8 cellular contexts compared by ENCODE assay signal in genomic region chr5:39073759-39074008, GRCh38. TPM values are rescaled to one million over a fixed set of nuclear protein-coding genes. Genes with fewer than 3 reads are reported as not detected.
DNase-seq lines count a peak whose midpoint lies in the region; ATAC-seq, FAIRE-seq and TF ChIP-seq lines count a peak whose summit lies in the region.

No MANE protein-coding gene starts in this region.

- no peaks in the 10 kb centered on the region for H3K27me3 Mint-ChIP-seq in memory B cell

- TF ChIP-seq CTCF in K562 (IDR thresholded peaks at IDR 0.05 in 2 of 3, conservative IDR thresholded peaks at IDR 0.05 in 1 of 3; ENCODE audit: insufficient read depth in 2 of 3, low read depth in 1 of 3, low read length in 3 of 3) = no peak

- peaks cover 30% of the 10 kb centered on the region for H3K36me3 ChIP-seq in K562 (ENCODE audit: control insufficient read depth, insufficient read depth, low read length)

- CTCF ChIA-PET in K562 (lab: Yijun Ruan, JAX; ENCODE audit: low intra/inter-chr PET ratio) = no interaction called here

- peaks cover 4 to 14% of the 10 kb centered on the region in 2 experiments; a peak in 3 of 5 replicates for H3K4me1 ChIP-seq in K562 (replicated peaks in 1 of 2; ENCODE audit: control insufficient read depth in 2 of 2, insufficient read depth in 2 of 2, low read length in 2 of 2)

- H2AFZ ChIP-seq in K562 (ENCODE audit: low read depth, low read length) = peak overlapping the region; percentile 74

- no peak for FAIRE-seq in K562 (lab: Jason Lieb, UNC)

- H3K9me3 Mint-ChIP-seq in memory B cell = no peaks in the 10 kb centered on the region

- peak overlapping the region; percentile 92 for H3K4me3 Mint-ChIP-seq in memory B cell

- H4K20me1 ChIP-seq in K562 (replicated peaks; ENCODE audit: control insufficient read depth, insufficient read depth, low read length) = peaks cover 4% of the 10 kb centered on the region

- H3K4me2 ChIP-seq in K562 (ENCODE audit: insufficient read depth, low read length) = peak overlapping the region; percentile 97

- ATAC-seq in GM21367 (IDR thresholded peaks at IDR 0.05; ENCODE audit: unreplicated experiment) (peak; percentile 13), HG03521 (IDR thresholded peaks at IDR 0.05; ENCODE audit: unreplicated experiment) (peak; percentile 30), K562 (peak; percentile 62), memory B cell (ENCODE audit: low read depth) (peak; percentile 23)

- no peaks in the 10 kb centered on the region for H3K9me1 ChIP-seq in K562 (ENCODE audit: control insufficient read depth, insufficient read depth, low read length)

- 1% methylated on average over 23 of the region's 27 CpGs for WGBS in K562 (ENCODE audit: insufficient coverage, low coverage, missing lambda C conversion rate)

- H3K9me3 ChIP-seq in K562 (replicated peaks; ENCODE audit: control insufficient read depth, insufficient read depth, low read depth, low read length) = peaks cover under 1% of the 10 kb centered on the region; the same call in 1 of the 2 replicates

- DNase-seq in COLO668 (lab: John Stamatoyannopoulos, UW; ENCODE audit: unreplicated experiment) = peak; percentile 76
- DNase-seq in K562 (ENCODE audit: extremely low read depth in 1 of 4, low spot score in 3 of 4) = no peak
- DNase-seq in memory B cell (ENCODE audit: low spot score in 2 of 2) = peak in 1 of 2 donors; percentile 59
- DNase-seq in ureter (ENCODE audit: low spot score) = peak; percentile 48
- DNase-seq in activated CD4-positive, alpha-beta T cell treated with anti-CD3 and anti-CD28 coated beads for 4 hours = no peak
- DNase-seq in NCI-H524 (lab: John Stamatoyannopoulos, UW) = no peak

- H3K27ac ChIP-seq in K562 (ENCODE audit: extremely low read depth, low read depth, low read length) = peak overlapping the region; percentile 96

- no peak for TF ChIP-seq RAD21 in K562 (CRISPR knock-in tag; conservative IDR thresholded peaks at IDR 0.05 in 1 of 2, IDR thresholded peaks at IDR 0.05 in 1 of 2)

- TF ChIP-seq EP300 in K562 (IDR thresholded peaks at IDR 0.05; ENCODE audit: low read length) = no peak

- H3K4me3 ChIP-seq in K562 = peak overlapping the region; percentile 90

- peaks cover 5% of the 10 kb centered on the region for H3K36me3 Mint-ChIP-seq in memory B cell

- H3K27ac Mint-ChIP-seq in memory B cell = peak overlapping the region; percentile 96

- in situ Hi-C loops in K562 (cut with MboI) = no loop called here

- POLR2A ChIA-PET in K562 (lab: Yijun Ruan, JAX) = interaction anchor here (0.6 to 3.2 kb wide), 4 partner anchors 12 to 144 kb away, joined by 3 to 26 read pairs (median 3); no protein-coding TSS in a partner anchor

- H3K79me2 ChIP-seq in K562 (ENCODE audit: control insufficient read depth, insufficient read depth, low read length) = peaks cover 74% of the 10 kb centered on the region

- no TSS peak for BruUV-seq in K562 (replicated peaks; lab: Mats Ljungman, UMichigan)

- no peak for TF ChIP-seq POLR2A in K562 (conservative IDR thresholded peaks at IDR 0.05)

- no peaks in the 10 kb centered on the region for H3K27me3 ChIP-seq in K562 (ENCODE audit: control insufficient read depth in 2 of 2, insufficient read depth in 2 of 2, low read length in 2 of 2)

- H3K4me1 Mint-ChIP-seq in memory B cell = peaks cover 28% of the 10 kb centered on the region

- peak overlapping the region; percentile 91 to 99 for H3K9ac ChIP-seq in K562 (ENCODE audit: insufficient read depth in 1 of 2, low read depth in 2 of 2, low read length in 2 of 2)

- intact Hi-C loops in K562 (cut with micrococcal nuclease) = loop anchor here (2.0 to 10.0 kb wide), 2 partner anchors 69 to 229 kb away; partner anchors contain the start of gene OSMR

TF ChIP-seq in K562, 482 proteins besides CTCF, POLR2A, EP300 and RAD21 (continues in another document):
- TF ChIP-seq FOXP4 (CRISPR knock-in tag; IDR thresholded peaks at IDR 0.05; ENCODE audit: borderline replicate concordance) (no peak), KAT2B (IDR thresholded peaks at IDR 0.05; ENCODE audit: low read depth, low read length) (no peak), ZNF830 (CRISPR knock-in tag; IDR thresholded peaks at IDR 0.05) (no peak), NFATC3 (IDR thresholded peaks at IDR 0.05) (no peak), GABPB1 (CRISPR knock-in tag; IDR thresholded peaks at IDR 0.05) (peak; percentile 64; the same call in 1 of the 2 replicates), ZC3H11A (IDR thresholded peaks at IDR 0.05; ENCODE audit: low read depth, low read length) (no peak), ZBTB7A (IDR thresholded peaks at IDR 0.05; ENCODE audit: borderline replicate concordance, control insufficient read depth, low read depth, low read length) (peak; percentile 76; the same call in 1 of the 2 replicates), GATA2 (CRISPR knock-in tag; IDR thresholded peaks at IDR 0.05) (no peak), ELF4 (CRISPR knock-in tag; IDR thresholded peaks at IDR 0.05) (no peak), FOXP1 (CRISPR knock-in tag; IDR thresholded peaks at IDR 0.05) (no peak), HMGN3 (IDR thresholded peaks at IDR 0.05; ENCODE audit: borderline replicate concordance, extremely low read depth, insufficient read length, low read depth, low read length) (peak; percentile 53), EZH2 (IDR thresholded peaks at IDR 0.05; ENCODE audit: borderline replicate concordance, low read depth, low read length) (no peak), IRF2 (CRISPR knock-in tag; IDR thresholded peaks at IDR 0.05) (no peak), PREB (CRISPR knock-in tag; IDR thresholded peaks at IDR 0.05) (0 out of 2 replicates have a peak, but pooled peaks have one; percentile 14), SREBF1 (IDR thresholded peaks at IDR 0.05; ENCODE audit: borderline replicate concordance, low read depth, low read length) (0 out of 2 replicates have a peak, but pooled peaks have one; percentile 24), SIN3A (IDR thresholded peaks at IDR 0.05; ENCODE audit: borderline replicate concordance in 2 of 2, control insufficient read depth in 1 of 2, low read depth in 2 of 2, low read length in 2 of 2) (no peak), CCNT2 (IDR thresholded peaks at IDR 0.05; ENCODE audit: borderline replicate concordance, extremely low read depth, insufficient read length, low read depth, low read length) (no peak), RCOR1 (IDR thresholded peaks at IDR 0.05; ENCODE audit: borderline replicate concordance in 1 of 2, low read depth in 2 of 2, low read length in 2 of 2) (peak in 1 of 2 experiments; percentile 6; a peak in 2 of 4 replicates), SRSF3 (IDR thresholded peaks at IDR 0.05; ENCODE audit: insufficient read depth, low read length) (0 out of 2 replicates have a peak, but pooled peaks have one; percentile 12), RBBP5 (IDR thresholded peaks at IDR 0.05; ENCODE audit: borderline replicate concordance, insufficient read depth, low read length, poor library complexity, severe bottlenecking) (peak; percentile 20), ILF3 (IDR thresholded peaks at IDR 0.05; ENCODE audit: borderline replicate concordance) (no peak)

RNA-seq across cellular contexts. Expression of gene RICTOR, which starts 0.5 kb away (rescaled TPM):
- 131 and 332 TPM in 2 replicates for total RNA-seq in K562 (2011; cell fraction: chromatin; rRNA removed; ENCODE audit: low replicate concordance)
- total RNA-seq in K562 (2011; cell fraction: nucleolus; rRNA removed) = 38.0 and 56.7 TPM in 2 replicates
- total RNA-seq in K562 (2011; cell fraction: nucleoplasm; rRNA removed) = 86.9 and 126 TPM in 2 replicates
- total RNA-seq in K562 (2014; rRNA removed) = 18.1 and 22.6 TPM in 2 replicates
- 37.6 and 47.4 TPM in 2 replicates for total RNA-seq in K562 (2014; rRNA removed; fragmentation: Illumina TruSeq; extraction: Trizol)
- 32.3 and 35.2 TPM in 2 replicates for total RNA-seq in K562 (2015; rRNA removed; fragmentation: Illumina TruSeq; extraction: Trizol)
- 41.0 and 43.2 TPM in 2 replicates for total RNA-seq in K562 (2021)
- 31.7 and 46.6 TPM in 2 replicates for polyA plus RNA-seq in K562 (2011; rRNA removed)
- 9.1 and 16.2 TPM in 2 replicates for polyA plus RNA-seq in K562 (2011; cell fraction: cytosol; rRNA removed)
- 58.1 and 62.5 TPM in 2 replicates for polyA plus RNA-seq in K562 (2011; cell fraction: nucleus; rRNA removed)
- polyA plus RNA-seq in K562 (2012) = 11.7 and 13.1 TPM in 2 replicates
- polyA plus RNA-seq in K562 (2014; fragmentation: Illumina TruSeq; extraction: Trizol) = 18.8 and 19.7 TPM in 2 replicates
- 10 to 100 TPM; 13.9 to 15.9 TPM for polyA plus RNA-seq in K562 (2014; fragmentation: Nextera tagmentation; extraction: Ambion mirVana)
- polyA plus RNA-seq in K562 (2014; rRNA removed) = 14.2 and 17.0 TPM in 2 replicates
- polyA minus RNA-seq in K562 (2011; rRNA and poly(A)+ RNA removed) = 205 and 242 TPM in 2 replicates
- 41.3 and 55.6 TPM in 2 replicates for polyA minus RNA-seq in K562 (2011; cell fraction: cytosol; rRNA and poly(A)+ RNA removed)
- 123 and 176 TPM in 2 replicates for polyA minus RNA-seq in K562 (2011; cell fraction: nucleus; rRNA and poly(A)+ RNA removed)
- total RNA-seq in ureter = 54.0 TPM

Comparison
In these comparisons a context has a peak if more than half of its experiments do, and no peak if none do; other contexts are left out.
1. DNase-seq: peak in COLO668 (single experiment) and ureter (single experiment); none in K562 (0 of 4), activated CD4-positive, alpha-beta T cell treated with anti-CD3 and anti-CD28 coated beads for 4 hours (0 of 2) and NCI-H524 (0 of 2).
2. Peak in every context shown above with its lines, with median percentiles within 50 percentile points of each other: ATAC-seq.